15 cellular contexts compared by ENCODE assay signal in the genomic region with DNA sequence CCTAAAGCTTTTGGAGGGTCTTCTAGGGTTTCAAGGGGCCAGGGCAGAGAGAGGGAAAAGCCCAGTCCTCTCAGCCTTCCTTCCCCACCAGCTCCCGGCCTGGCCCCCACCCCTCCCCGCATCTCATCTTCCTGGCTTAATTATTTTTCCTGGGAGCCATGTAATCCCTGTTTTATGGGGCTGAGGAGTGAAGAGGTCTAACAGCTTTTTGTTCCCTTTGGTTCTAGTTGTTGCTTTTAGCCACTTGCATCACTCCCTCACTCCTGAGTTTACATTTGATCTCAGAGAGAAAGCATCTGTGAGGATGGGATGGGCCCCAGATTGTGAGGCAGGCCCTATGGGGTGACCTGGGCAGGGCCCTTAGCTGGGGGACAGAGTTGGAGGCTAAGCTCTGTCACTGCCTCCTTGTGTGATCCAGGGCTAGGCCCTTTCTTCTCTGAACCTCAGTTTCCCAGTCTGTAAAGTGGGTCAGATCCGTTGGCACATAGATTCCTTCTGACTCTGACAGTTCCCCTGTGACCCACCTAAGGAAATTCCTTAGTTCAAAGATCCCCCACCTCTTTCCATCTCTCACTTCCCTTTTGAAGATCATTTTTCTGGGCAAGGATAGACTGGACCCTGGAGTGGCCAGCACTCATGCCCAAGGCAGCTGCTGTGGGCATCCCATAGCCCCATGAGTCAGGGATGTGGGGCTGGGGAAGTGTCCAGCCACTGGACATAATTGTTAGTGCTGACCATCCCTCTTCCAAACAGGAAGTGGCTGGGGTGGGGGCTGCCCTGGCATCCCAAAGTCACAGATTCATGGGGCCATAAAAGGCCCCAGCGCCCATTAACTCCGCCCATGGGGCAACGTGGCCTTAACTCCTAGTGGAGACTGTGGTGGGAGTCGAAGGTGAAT. TPM values are rescaled to one million over a fixed set of nuclear protein-coding genes. Genes with fewer than 3 reads are reported as not detected.
DNase-seq lines count a peak whose midpoint lies in the region; ATAC-seq and TF ChIP-seq lines count a peak whose summit lies in the region.
"Had no signal": no experiment of that assay in that cellular context is flagged by ENCODE, and none has a peak within 500 bp of the region (broad histone marks: within the 10 kb centered on the region; RNA-seq: fewer than 3 reads in every experiment).

No MANE protein-coding gene starts in this region.

- DNase-seq in RWPE1 (ENCODE audit: low spot score) (no peak), osteoblast (ENCODE audit: insufficient read length, low spot score, missing footprints) (peak; percentile 86)
- DNase-seq in activated effector memory CD4-positive, alpha-beta T cell treated with Interleukin-2 at 50 U/mL for 16 hours, result no peak
- DNase-seq: anterior cingulate cortex, DMS153, H9, immature natural killer cell, NCI-H1417 treated with DMSO at 0.1 percent for 48 hours, occipital lobe, small intestine had no signal

- no peak overlapping the region for H3K4me2 ChIP-seq in osteoblast (ENCODE audit: insufficient read depth, low read length)
- H3K4me2 ChIP-seq: BLaER1 had no signal

- H3K4me1 ChIP-seq in osteoblast (ENCODE audit: insufficient read depth, low read length), result peaks cover 11% of the 10 kb centered on the region

- peak overlapping the region; percentile 35 for H2AFZ ChIP-seq in osteoblast (ENCODE audit: low read length)

- H4K20me1 ChIP-seq in osteoblast (ENCODE audit: insufficient read depth, low read length), result no peaks in the 10 kb centered on the region
- H4K20me1 ChIP-seq: BLaER1 had no signal

- H3K79me2 ChIP-seq in osteoblast (ENCODE audit: insufficient read depth, low read length), result no peaks in the 10 kb centered on the region

- ATAC-seq in GM19463 (IDR thresholded peaks at IDR 0.05; ENCODE audit: unreplicated experiment), result no peak
- ATAC-seq: SK-N-SH treated with all-trans-retinoic acid at 6 μM for 48 hours had no signal

- H3K27ac ChIP-seq in RWPE1, result peak overlapping the region; percentile 68
- no peak overlapping the region for H3K27ac ChIP-seq in osteoblast (ENCODE audit: low read depth, low read length)
- H3K27ac ChIP-seq: BLaER1 had no signal

- no peak overlapping the region for H3K4me3 ChIP-seq in osteoblast (ENCODE audit: insufficient read depth, low read length)
- H3K4me3 ChIP-seq: BLaER1 had no signal

- CTCF ChIA-PET in RWPE1 (lab: Yijun Ruan, JAX), result no interaction called here

- no peak for TF ChIP-seq CTCF in RWPE1 (conservative IDR thresholded peaks at IDR 0.05; ENCODE audit: low read depth)
- TF ChIP-seq CTCF in osteoblast (IDR thresholded peaks at IDR 0.05; ENCODE audit: extremely low read depth, low read depth, low read length), result no peak

- POLR2A ChIA-PET in RWPE1 (lab: Yijun Ruan, JAX; ENCODE audit: low non-redundant PET), result no interaction called here

- H3K9me3 ChIP-seq in osteoblast (ENCODE audit: low read depth, low read length), result no peaks in the 10 kb centered on the region
- H3K9me3 ChIP-seq: BLaER1 had no signal

- H3K27me3 ChIP-seq in osteoblast (ENCODE audit: insufficient read depth, low read length), result no peaks in the 10 kb centered on the region
- H3K27me3 ChIP-seq: BLaER1 had no signal

- H3K36me3 ChIP-seq in osteoblast (ENCODE audit: insufficient read depth, low read length), result no peaks in the 10 kb centered on the region
- H3K36me3 ChIP-seq: BLaER1 had no signal

RNA-seq across cellular contexts. Expression of gene UNC119, which starts 20.1 kb away (rescaled TPM):
- total RNA-seq in osteoblast, result 23.2 and 25.0 TPM in 2 replicates

RNA-seq across cellular contexts. Expression of gene FOXN1, which starts 26.2 kb away (rescaled TPM):
- not detected in 2 replicates for total RNA-seq in osteoblast
- total RNA-seq: H9, mesenteric fat pad, occipital lobe, OCI-LY7 had no signal

RNA-seq across cellular contexts. Expression of gene PIGS, which starts 39.0 kb away (rescaled TPM):
- 49.9 and 54.5 TPM in 2 replicates for total RNA-seq in osteoblast

RNA-seq across cellular contexts. Expression of gene ALDOC, which starts 44.4 kb away (rescaled TPM):
- total RNA-seq in osteoblast, result 9.4 and 17.0 TPM in 2 replicates

RNA-seq across cellular contexts. Expression of gene SLC13A2, which starts 58.9 kb away (rescaled TPM):
- not detected in 2 replicates for total RNA-seq in osteoblast
- total RNA-seq: H9, occipital lobe, OCI-LY7 had no signal
